27 cellular contexts compared by ENCODE assay signal in genomic region chr15:75688278-75688557, GRCh38. TPM values are rescaled to one million over a fixed set of nuclear protein-coding genes. Genes with fewer than 3 reads are reported as not detected.
"Had no signal": no experiment of that assay in that cellular context is flagged by ENCODE, and none has a peak within 500 bp of the region (broad histone marks: within the 10 kb centered on the region; RNA-seq: fewer than 3 reads in every experiment).

No MANE protein-coding gene starts in this region.

- H3K4me3 ChIP-seq: left lung, lower lobe of right lung, ovary, spleen, tibial nerve, upper lobe of left lung, vagina had no signal

- H3K4me1 Mint-ChIP-seq: stimulated activated effector memory CD8-positive, alpha-beta T cell treated with anti-CD3 and anti-CD28 coated beads, Interleukin-12 subunit alpha, Interleukin-12 subunit beta, amount 100 ng/mL, for 72 hours had no signal

- H3K27me3 ChIP-seq: ovary, tibial nerve, upper lobe of left lung, vagina had no signal

- H3K27ac Mint-ChIP-seq: immature natural killer cell; naive thymus-derived CD8-positive, alpha-beta T cell; progenitor cell of endocrine pancreas; stimulated activated effector memory CD8-positive, alpha-beta T cell treated with anti-CD3 and anti-CD28 coated beads, Interleukin-12 subunit alpha, Interleukin-12 subunit beta, amount 100 ng/mL, for 72 hours; stimulated activated naive CD8-positive, alpha-beta T cell treated with anti-CD3 and anti-CD28 coated beads, Interleukin-15, Interleukin-2, amounts not matched to agents 100 ng/mL and 50 ng/mL, for 24 hours had no signal

- H3K36me3 ChIP-seq: left lung, lower lobe of right lung, neutrophil, ovary, vagina had no signal

- H3K27ac ChIP-seq: left lung, lower lobe of right lung, neutrophil, ovary, spleen, upper lobe of left lung, vagina had no signal

- ATAC-seq: left colon; left lung; lower lobe of right lung; naive thymus-derived CD8-positive, alpha-beta T cell; right cardiac atrium; stimulated activated effector memory CD8-positive, alpha-beta T cell treated with anti-CD3 and anti-CD28 coated beads, Interleukin-12 subunit alpha, Interleukin-12 subunit beta, amount 100 ng/mL, for 72 hours had no signal

- H3K36me3 Mint-ChIP-seq: immature natural killer cell; naive thymus-derived CD8-positive, alpha-beta T cell; stimulated activated effector memory CD8-positive, alpha-beta T cell treated with anti-CD3 and anti-CD28 coated beads, Interleukin-12 subunit alpha, Interleukin-12 subunit beta, amount 100 ng/mL, for 72 hours had no signal

- H3K9me3 ChIP-seq: left lung, lower lobe of right lung, neutrophil, ovary, spleen, tibial nerve, upper lobe of left lung, vagina had no signal

- DNase-seq: hypothalamus; immature natural killer cell; kidney; left colon; left lung; lower lobe of right lung; mammary epithelial cell; mesenchymal stem cell; naive thymus-derived CD8-positive, alpha-beta T cell; occipital lobe; retina; right cardiac atrium; small intestine; spleen; stimulated activated CD4-positive, alpha-beta T cell treated with anti-CD3 and anti-CD28 coated beads, Interleukin-4, amount 100 ng/mL, for 24 hours; stimulated activated naive CD4-positive, alpha-beta T cell; substantia nigra had no signal

- H3K9me3 Mint-ChIP-seq: immature natural killer cell; naive thymus-derived CD8-positive, alpha-beta T cell; nephron; neural crest cell; stimulated activated effector memory CD8-positive, alpha-beta T cell treated with anti-CD3 and anti-CD28 coated beads, Interleukin-12 subunit alpha, Interleukin-12 subunit beta, amount 100 ng/mL, for 72 hours; stimulated activated naive CD8-positive, alpha-beta T cell treated with anti-CD3 and anti-CD28 coated beads, Interleukin-15, Interleukin-2, amounts not matched to agents 100 ng/mL and 50 ng/mL, for 24 hours had no signal

- H3K4me3 Mint-ChIP-seq: immature natural killer cell; naive thymus-derived CD8-positive, alpha-beta T cell; nephron; neural crest cell; stimulated activated effector memory CD8-positive, alpha-beta T cell treated with anti-CD3 and anti-CD28 coated beads, Interleukin-12 subunit alpha, Interleukin-12 subunit beta, amount 100 ng/mL, for 72 hours; stimulated activated naive CD8-positive, alpha-beta T cell treated with anti-CD3 and anti-CD28 coated beads, Interleukin-15, Interleukin-2, amounts not matched to agents 100 ng/mL and 50 ng/mL, for 24 hours had no signal

RNA-seq across cellular contexts. Expression of gene CSPG4, which starts 24.4 kb away (rescaled TPM):
- total RNA-seq: naive thymus-derived CD8-positive, alpha-beta T cell had no signal
